In the genomic region with DNA sequence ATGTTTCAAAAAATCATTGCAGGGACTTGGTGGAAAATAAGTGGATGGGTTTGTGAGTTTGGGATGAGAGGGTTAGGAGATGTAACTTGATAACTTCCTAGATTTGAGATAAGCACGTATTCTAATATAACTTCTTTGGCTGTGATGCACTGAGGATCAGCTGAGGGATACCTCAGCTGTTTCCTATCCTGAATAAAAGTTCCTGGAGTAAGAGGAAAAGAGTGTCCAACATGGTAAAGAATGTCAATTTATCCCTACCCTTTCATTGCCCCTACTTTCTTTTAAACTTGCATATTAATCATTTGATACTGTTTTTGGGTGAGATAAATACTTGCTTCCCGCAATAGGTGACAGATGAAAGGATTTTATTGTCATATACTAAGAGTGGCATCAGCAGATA, we compare ENCODE assay signal across 9 cellular contexts. TPM values are rescaled to one million over a fixed set of nuclear protein-coding genes. Genes with fewer than 3 reads are reported as not detected.
DNase-seq lines count a peak whose midpoint lies in the region; ATAC-seq and TF ChIP-seq lines count a peak whose summit lies in the region.
"Had no signal": no experiment of that assay in that cellular context is flagged by ENCODE, and none has a peak within 500 bp of the region (broad histone marks: within the 10 kb centered on the region; RNA-seq: fewer than 3 reads in every experiment).

No MANE protein-coding gene starts in this region.

- WGBS in esophagus muscularis mucosa = 30% methylated on average over 2 of the region's 2 CpGs
- 10% methylated on average over 2 of the region's 2 CpGs for WGBS in prostate gland

- H3K27me3 ChIP-seq in DOHH2 (ENCODE audit: control insufficient read depth, low read length) (peaks cover 7% of the 10 kb centered on the region; the same call in 1 of the 2 replicates), Peyer's patch (no peaks in the 10 kb centered on the region), esophagus muscularis mucosa (no peaks in the 10 kb centered on the region), prostate gland (replicated peaks; ENCODE audit: insufficient read depth) (no peaks in the 10 kb centered on the region)

- no peak overlapping the region for H3K27ac ChIP-seq in DOHH2 (ENCODE audit: low read depth, low read length)
- H3K27ac ChIP-seq in Peyer's patch = peak overlapping the region; percentile 98 to 100 (median 98)
- peak overlapping the region; percentile 97 to 99 (median 98) for H3K27ac ChIP-seq in esophagus muscularis mucosa (replicated peaks in 1 of 4)
- H3K27ac ChIP-seq in prostate gland = peak overlapping the region; percentile 98 to 99

- H3K4me3 ChIP-seq in DOHH2 (ENCODE audit: low read length) = peak overlapping the region; percentile 97
- H3K4me3 ChIP-seq in Peyer's patch = peak overlapping the region in 3 of 4 donors; percentile 82 to 97 (median 94)
- H3K4me3 ChIP-seq in esophagus muscularis mucosa = peak overlapping the region; percentile 83 to 97 (median 92)
- peak overlapping the region in 1 of 2 donors; percentile 86 for H3K4me3 ChIP-seq in prostate gland

- peaks cover 11% of the 10 kb centered on the region; the same call in 1 of the 2 replicates for H3K36me3 ChIP-seq in DOHH2 (ENCODE audit: control insufficient read depth, low read length)
- H3K36me3 ChIP-seq in Peyer's patch = no peaks in the 10 kb centered on the region
- no peaks in the 10 kb centered on the region for H3K36me3 ChIP-seq in esophagus muscularis mucosa
- no peaks in the 10 kb centered on the region for H3K36me3 ChIP-seq in prostate gland

- H3K9me3 ChIP-seq in DOHH2 (ENCODE audit: control insufficient read depth, insufficient read depth, low read length) (no peaks in the 10 kb centered on the region), Peyer's patch (no peaks in the 10 kb centered on the region), esophagus muscularis mucosa (no peaks in the 10 kb centered on the region), prostate gland (no peaks in the 10 kb centered on the region)

- peak overlapping the region; percentile 98 for H3K4me2 ChIP-seq in DOHH2 (ENCODE audit: low read length)

- 0 out of 2 replicates have a peak, but pooled peaks cover 13% of the 10 kb centered on the region for H4K20me1 ChIP-seq in DOHH2 (ENCODE audit: control insufficient read depth, insufficient read depth, low read depth, low read length)

- peaks cover 31% of the 10 kb centered on the region for H3K4me1 ChIP-seq in DOHH2 (ENCODE audit: control insufficient read depth, low read length)
- H3K4me1 ChIP-seq in Peyer's patch = peaks cover 0 to 23% (median 7%) of the 10 kb centered on the region in 4 donors
- H3K4me1 ChIP-seq in esophagus muscularis mucosa = peaks cover 23 to 40% (median 31%) of the 10 kb centered on the region in 4 donors
- no peaks in the 10 kb centered on the region for H3K4me1 ChIP-seq in prostate gland (replicated peaks)

- intact Hi-C loops in esophagus muscularis mucosa (cut with DNase I) (loop anchor here (5.0 kb wide), 2 partner anchors 89 to 389 kb away; a partner anchor contains a TSS), prostate gland (cut with DNase I) (loop anchor here (5.0 to 10.0 kb wide), 2 partner anchors 79 to 943 kb away; a partner anchor contains a TSS)

- H3F3A ChIP-seq in DOHH2 (ENCODE audit: control insufficient read depth, insufficient read depth) = no peaks in the 10 kb centered on the region

- TF ChIP-seq EP300 in esophagus muscularis mucosa (IDR thresholded peaks at IDR 0.05) = no peak

- no peak for DNase-seq in Peyer's patch
- DNase-seq in esophagus muscularis mucosa (ENCODE audit: extremely low spot score) = no peak
- DNase-seq in prostate gland (ENCODE audit: low spot score) = no peak
- DNase-seq in NCI-H510A treated with DMSO at 0.1 percent for 48 hours (lab: John Stamatoyannopoulos, UW) = no peak
- DNase-seq in AG20443 (ENCODE audit: low spot score) = no peak
- DNase-seq: NCI-H69 had no signal

- no peaks in the 10 kb centered on the region for H3K9me2 ChIP-seq in DOHH2 (replicated peaks; ENCODE audit: control insufficient read depth, low read length)

- TF ChIP-seq CTCF in DOHH2 (IDR thresholded peaks at IDR 0.05; ENCODE audit: low read depth, low read length, poor library complexity, severe bottlenecking) (no peak), Peyer's patch (IDR thresholded peaks at IDR 0.05) (no peak), esophagus muscularis mucosa (IDR thresholded peaks at IDR 0.05) (no peak), prostate gland (IDR thresholded peaks at IDR 0.05) (no peak)

- no peak for TF ChIP-seq POLR2A in Peyer's patch (IDR thresholded peaks at IDR 0.05)
- TF ChIP-seq POLR2A in esophagus muscularis mucosa (IDR thresholded peaks at IDR 0.05; ENCODE audit: low read depth) = no peak
- no peak for TF ChIP-seq POLR2A in prostate gland (IDR thresholded peaks at IDR 0.05)

- no peak for ATAC-seq in HG03097 (IDR thresholded peaks at IDR 0.05; ENCODE audit: low FRiP score, unreplicated experiment)
- ATAC-seq in GM21381 (IDR thresholded peaks at IDR 0.05; ENCODE audit: unreplicated experiment) = no peak

- peaks cover 34% of the 10 kb centered on the region for H3K79me2 ChIP-seq in DOHH2 (ENCODE audit: control insufficient read depth, low read length)

RNA-seq across cellular contexts. Expression of a gene that starts 1.5 kb away (rescaled TPM):
- total RNA-seq in Peyer's patch (10 to 100 TPM; 27.7 to 63.2 (median 42.9) TPM), esophagus muscularis mucosa (10 to 100 TPM; 21.1 to 31.6 (median 22.3) TPM), prostate gland (10 to 100 TPM; 39.5 to 84.9 TPM)
